4 cellular contexts compared by ENCODE assay signal in genomic region chr12:11539156-11539555, GRCh38.
TF ChIP-seq lines count a peak whose summit lies in the region.

No MANE protein-coding gene starts in this region.

TF ChIP-seq in SK-N-SH treated with all-trans-retinoic acid at 6 μM for 48 hours, 23 proteins besides CTCF, POLR2A, EP300 and RAD21:
- no peak for TF ChIP-seq PATZ1 (CRISPR knock-in tag; IDR thresholded peaks at IDR 0.05; ENCODE audit: borderline replicate concordance)
- TF ChIP-seq CSDC2 (CRISPR knock-in tag; IDR thresholded peaks at IDR 0.05), result no peak
- TF ChIP-seq ZNF8 (CRISPR knock-in tag; IDR thresholded peaks at IDR 0.05), result peak; percentile 80

TF ChIP-seq in SK-N-SH, 30 proteins besides CTCF, POLR2A, EP300 and RAD21:
- TF ChIP-seq NRF1 (IDR thresholded peaks at IDR 0.05; ENCODE audit: low read depth, low read length) (no peak), USF2 (IDR thresholded peaks at IDR 0.05; ENCODE audit: borderline replicate concordance, low read depth, low read length) (no peak), FOXJ3 (CRISPR knock-in tag; IDR thresholded peaks at IDR 0.05) (no peak), FOXM1 (IDR thresholded peaks at IDR 0.05; ENCODE audit: low read depth) (no peak), YY1 (IDR thresholded peaks at IDR 0.05; ENCODE audit: low read depth) (no peak), RFX5 (IDR thresholded peaks at IDR 0.05; ENCODE audit: low read length) (no peak), FOSL2 (IDR thresholded peaks at IDR 0.05; ENCODE audit: borderline replicate concordance, low read depth) (no peak), SIN3A (IDR thresholded peaks at IDR 0.05; ENCODE audit: borderline replicate concordance, low read depth, low read length) (no peak), MEF2A (IDR thresholded peaks at IDR 0.05; ENCODE audit: borderline replicate concordance, low read depth) (no peak), MXI1 (IDR thresholded peaks at IDR 0.05; ENCODE audit: low read depth, low read length) (no peak), GATA2 (CRISPR knock-in tag; IDR thresholded peaks at IDR 0.05) (no peak), EZH2phosphoT487 (IDR thresholded peaks at IDR 0.05; ENCODE audit: borderline replicate concordance, low read depth) (no peak), GABPA (IDR thresholded peaks at IDR 0.05; ENCODE audit: low read depth) (no peak)

TF ChIP-seq in K562, 482 proteins besides CTCF, POLR2A, EP300 and RAD21:
- TF ChIP-seq ZNF146 (CRISPR knock-in tag; IDR thresholded peaks at IDR 0.05; ENCODE audit: unreplicated experiment) (peak; percentile 45), STAT5A (IDR thresholded peaks at IDR 0.05; ENCODE audit: borderline replicate concordance, low read length) (no peak)
- TF ChIP-seq, protein P1, sequence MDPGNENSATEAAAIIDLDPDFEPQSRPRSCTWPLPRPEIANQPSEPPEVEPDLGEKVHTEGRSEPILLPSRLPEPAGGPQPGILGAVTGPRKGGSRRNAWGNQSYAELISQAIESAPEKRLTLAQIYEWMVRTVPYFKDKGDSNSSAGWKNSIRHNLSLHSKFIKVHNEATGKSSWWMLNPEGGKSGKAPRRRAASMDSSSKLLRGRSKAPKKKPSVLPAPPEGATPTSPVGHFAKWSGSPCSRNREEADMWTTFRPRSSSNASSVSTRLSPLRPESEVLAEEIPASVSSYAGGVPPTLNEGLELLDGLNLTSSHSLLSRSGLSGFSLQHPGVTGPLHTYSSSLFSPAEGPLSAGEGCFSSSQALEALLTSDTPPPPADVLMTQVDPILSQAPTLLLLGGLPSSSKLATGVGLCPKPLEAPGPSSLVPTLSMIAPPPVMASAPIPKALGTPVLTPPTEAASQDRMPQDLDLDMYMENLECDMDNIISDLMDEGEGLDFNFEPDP (CRISPR knock-in tag; IDR thresholded peaks at IDR 0.05), result no peak

TF ChIP-seq in H1, 55 proteins besides CTCF, POLR2A, EP300 and RAD21:
- TF ChIP-seq TAF1 (IDR thresholded peaks at IDR 0.05; ENCODE audit: low read depth, low read length), result no peak
- TF ChIP-seq KDM1A (IDR thresholded peaks at IDR 0.05; ENCODE audit: borderline replicate concordance, low read length), result peak; percentile 77
